Comparison of ENCODE assay signal across 8 cellular contexts in genomic region chr17:68456529-68457167, GRCh38. TPM values are rescaled to one million over a fixed set of nuclear protein-coding genes. Genes with fewer than 3 reads are reported as not detected.
DNase-seq lines count a peak whose midpoint lies in the region; ATAC-seq and TF ChIP-seq lines count a peak whose summit lies in the region.

No MANE protein-coding gene starts in this region.

- ATAC-seq in left ventricle myocardium superior = peak; percentile 80

- H3K27me3 ChIP-seq in ascending aorta = no peaks in the 10 kb centered on the region
- H3K27me3 ChIP-seq in parathyroid adenoma (ENCODE audit: control insufficient read depth, insufficient read depth, low read length) = no peaks in the 10 kb centered on the region

- peak overlapping the region; percentile 87 for H2AFZ ChIP-seq in parathyroid adenoma

- H3K36me3 ChIP-seq in ascending aorta = peaks cover under 1 to 7% of the 10 kb centered on the region in 2 donors
- no peaks in the 10 kb centered on the region for H3K36me3 ChIP-seq in parathyroid adenoma (ENCODE audit: control insufficient read depth, insufficient read depth, low read length)

- DNase-seq in NCI-H82 (lab: John Stamatoyannopoulos, UW) (peak; percentile 31), NCI-H82 treated with DMSO at 0.1 percent for 48 hours (lab: John Stamatoyannopoulos, UW; ENCODE audit: unreplicated experiment) (no peak), NCI-H2227 (lab: John Stamatoyannopoulos, UW; ENCODE audit: unreplicated experiment) (peak; percentile 74), ascending aorta (ENCODE audit: low spot score in 2 of 2) (peak; percentile 66 to 93), left ventricle myocardium superior (peak; percentile 89), NCI-H446 (lab: John Stamatoyannopoulos, UW) (no peak)
- no peak for DNase-seq in stimulated activated CD4-positive, alpha-beta T cell treated with anti-CD3 and anti-CD28 coated beads, Interleukin-4, amount 100 ng/mL, for 4 hours

- H3K79me2 ChIP-seq in parathyroid adenoma = peaks cover 10% of the 10 kb centered on the region

- H3K9me3 ChIP-seq in ascending aorta (no peaks in the 10 kb centered on the region), parathyroid adenoma (ENCODE audit: control insufficient read depth, low read length) (no peaks in the 10 kb centered on the region)

- peaks cover 10 to 15% of the 10 kb centered on the region in 2 donors for H3K4me1 ChIP-seq in ascending aorta
- no peaks in the 10 kb centered on the region for H3K4me1 ChIP-seq in parathyroid adenoma

- H3K9ac ChIP-seq in parathyroid adenoma = peak overlapping the region; percentile 22

- intact Hi-C loops in ascending aorta (cut with DNase I) = loop anchor here (1.0 to 10.0 kb wide), 8 partner anchors 56 to 1079 kb away; partner anchors contain the start of genes AMZ2, KPNA2, NOL11 and PITPNC1
- intact Hi-C loops in left ventricle myocardium superior (cut with micrococcal nuclease) = no loop called here

- H3K27ac ChIP-seq in ascending aorta = peak overlapping the region; percentile 96 to 100
- peak overlapping the region; percentile 82 for H3K27ac ChIP-seq in parathyroid adenoma

- H3K4me2 ChIP-seq in parathyroid adenoma (ENCODE audit: low read length) = peak overlapping the region; percentile 89

- TF ChIP-seq CTCF in ascending aorta (IDR thresholded peaks at IDR 0.05) = no peak
- TF ChIP-seq CTCF in parathyroid adenoma (IDR thresholded peaks at IDR 0.05) = no peak

- H3K4me3 ChIP-seq in ascending aorta (peak overlapping the region; percentile 68 to 100), parathyroid adenoma (ENCODE audit: low read depth, low read length) (peak overlapping the region; percentile 69)

RNA-seq across cellular contexts. Expression of gene WIPI1, which starts 0.6 kb away (rescaled TPM):
- total RNA-seq in ascending aorta = 18.0 TPM
- 66.1 TPM for total RNA-seq in left ventricle myocardium superior

RNA-seq across cellular contexts. Expression of gene PRKAR1A, which starts 55.6 kb away (rescaled TPM):
- 233 TPM for total RNA-seq in ascending aorta
- 599 TPM for total RNA-seq in left ventricle myocardium superior

Comparison
In these comparisons a context has a peak if more than half of its experiments do, and no peak if none do; other contexts are left out.
1. DNase-seq: peak in NCI-H82 (single experiment), NCI-H2227 (single experiment), ascending aorta (2 of 2) and left ventricle myocardium superior (single experiment); none in NCI-H82 treated with DMSO at 0.1 percent for 48 hours (single experiment), stimulated activated CD4-positive, alpha-beta T cell treated with anti-CD3 and anti-CD28 coated beads, Interleukin-4, amount 100 ng/mL, for 4 hours (0 of 2) and NCI-H446 (0 of 2).